Comparison of ENCODE assay signal across 18 cellular contexts in the genomic region with DNA sequence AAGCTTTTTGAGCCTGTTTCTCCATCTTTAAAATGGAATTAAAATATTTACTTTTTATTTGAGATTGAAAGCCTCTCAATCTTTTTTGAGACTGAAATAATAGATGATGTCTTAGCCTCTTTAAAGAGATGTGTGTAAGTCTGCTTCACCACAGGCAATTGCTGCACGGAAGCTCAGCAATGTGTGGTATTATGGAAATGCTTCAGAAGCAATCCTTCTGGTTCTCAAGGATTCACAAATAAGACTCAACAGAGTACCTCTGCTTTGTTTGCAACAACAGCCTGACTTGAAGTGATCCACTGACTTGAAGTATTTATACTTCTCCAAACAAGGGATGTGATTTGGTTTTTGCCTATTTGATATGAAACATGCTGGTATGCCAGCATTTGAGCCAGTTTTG.
"Had no signal": no experiment of that assay in that cellular context is flagged by ENCODE, and none has a peak within 500 bp of the region (broad histone marks: within the 10 kb centered on the region; RNA-seq: fewer than 3 reads in every experiment).

No MANE protein-coding gene starts in this region.

- H3K4me1 Mint-ChIP-seq: activated naive CD8-positive, alpha-beta T cell treated with anti-CD3 and anti-CD28 coated beads, Interleukin-2, amount 10 ng/mL, durations not matched to agents 7 days and 5 days; natural killer cell had no signal

- H3K27ac ChIP-seq: dorsolateral prefrontal cortex, right atrium auricular region, suprapubic skin had no signal

- H3K4me3 ChIP-seq: dorsolateral prefrontal cortex, lung, right atrium auricular region, spleen, suprapubic skin had no signal

- ATAC-seq: left colon, natural killer cell had no signal

- H3K27me3 ChIP-seq: dorsolateral prefrontal cortex, right atrium auricular region, spleen, suprapubic skin had no signal

- H3K36me3 Mint-ChIP-seq: activated naive CD8-positive, alpha-beta T cell treated with anti-CD3 and anti-CD28 coated beads, Interleukin-2, amount 10 ng/mL, durations not matched to agents 7 days and 5 days; natural killer cell had no signal

- H3K27ac Mint-ChIP-seq: activated naive CD8-positive, alpha-beta T cell treated with anti-CD3 and anti-CD28 coated beads, Interleukin-2, amount 10 ng/mL, durations not matched to agents 7 days and 5 days; natural killer cell; progenitor cell of endocrine pancreas; stimulated activated naive CD8-positive, alpha-beta T cell treated with anti-CD3 and anti-CD28 coated beads, Interleukin-15, Interleukin-2, amounts not matched to agents 100 ng/mL and 50 ng/mL, for 24 hours; type B pancreatic cell had no signal

- DNase-seq: activated CD4-positive, alpha-beta T cell treated with anti-CD3 and anti-CD28 coated beads for 1 hour; activated CD4-positive, alpha-beta T cell treated with anti-CD3 and anti-CD28 coated beads, Interleukin-2, amount 50 U/mL, for 4 hours; activated naive CD4-positive, alpha-beta T cell; activated naive CD8-positive, alpha-beta T cell treated with anti-CD3 and anti-CD28 coated beads, Interleukin-2, amount 10 ng/mL, durations not matched to agents 7 days and 5 days; activated T-cell treated with anti-CD3 and anti-CD28 coated beads for 4 hours; anterior cingulate cortex; dorsolateral prefrontal cortex; left colon; natural killer cell; spleen; T-helper 1 cell; T1000 had no signal

- H3K4me3 Mint-ChIP-seq: activated naive CD8-positive, alpha-beta T cell treated with anti-CD3 and anti-CD28 coated beads, Interleukin-2, amount 10 ng/mL, durations not matched to agents 7 days and 5 days; natural killer cell; stimulated activated naive CD8-positive, alpha-beta T cell treated with anti-CD3 and anti-CD28 coated beads, Interleukin-15, Interleukin-2, amounts not matched to agents 100 ng/mL and 50 ng/mL, for 24 hours; type B pancreatic cell had no signal

- H3K9me3 Mint-ChIP-seq: activated naive CD8-positive, alpha-beta T cell treated with anti-CD3 and anti-CD28 coated beads, Interleukin-2, amount 10 ng/mL, durations not matched to agents 7 days and 5 days; natural killer cell; stimulated activated naive CD8-positive, alpha-beta T cell treated with anti-CD3 and anti-CD28 coated beads, Interleukin-15, Interleukin-2, amounts not matched to agents 100 ng/mL and 50 ng/mL, for 24 hours had no signal

- H3K9me3 ChIP-seq: right atrium auricular region, suprapubic skin had no signal

- H3K36me3 ChIP-seq: right atrium auricular region, spleen, suprapubic skin had no signal

- H3K27me3 Mint-ChIP-seq: progenitor cell of endocrine pancreas; stimulated activated naive CD8-positive, alpha-beta T cell treated with anti-CD3 and anti-CD28 coated beads, Interleukin-15, Interleukin-2, amounts not matched to agents 100 ng/mL and 50 ng/mL, for 24 hours had no signal
